11 cellular contexts compared by ENCODE assay signal in genomic region chr9:29214702-29215248, GRCh38. TPM values are rescaled to one million over a fixed set of nuclear protein-coding genes. Genes with fewer than 3 reads are reported as not detected.
DNase-seq lines count a peak whose midpoint lies in the region; ATAC-seq and TF ChIP-seq lines count a peak whose summit lies in the region.
"Had no signal": no experiment of that assay in that cellular context is flagged by ENCODE, and none has a peak within 500 bp of the region (broad histone marks: within the 10 kb centered on the region; RNA-seq: fewer than 3 reads in every experiment).

No MANE protein-coding gene starts in this region.

- DNase-seq in OCI-M1 (lab: John Stamatoyannopoulos, UW) (peak; percentile 60), erythroblast (lab: John Stamatoyannopoulos, UW) (peak; percentile 5 to 11), neural progenitor cell (ENCODE audit: low spot score) (peak; percentile 47), OCI-M2 (lab: John Stamatoyannopoulos, UW; ENCODE audit: unreplicated experiment) (no peak), Karpas-422 (no peak)
- DNase-seq: activated naive CD4-positive, alpha-beta T cell treated with anti-CD3 and anti-CD28 coated beads, Interleukin-2, amount 50 U/mL, for 16 hours had no signal

- H4K20me1 ChIP-seq in neural progenitor cell (ENCODE audit: low read depth) = no peaks in the 10 kb centered on the region
- H4K20me1 ChIP-seq in Karpas-422 (ENCODE audit: insufficient read depth, low read depth, low read length) = no peaks in the 10 kb centered on the region

- no peaks in the 10 kb centered on the region for H3K9me3 ChIP-seq in ES-I3 (ENCODE audit: control insufficient read depth, insufficient read depth, low read length)
- no peaks in the 10 kb centered on the region for H3K9me3 ChIP-seq in neural progenitor cell (ENCODE audit: low read depth)
- peaks cover 24% of the 10 kb centered on the region for H3K9me3 ChIP-seq in Karpas-422 (ENCODE audit: low read length)
- H3K9me3 ChIP-seq: tibial nerve had no signal

- H2AFZ ChIP-seq in neural progenitor cell (replicated peaks) (peak overlapping the region; percentile 81), Karpas-422 (ENCODE audit: low read length) (no peak overlapping the region)

- H3K79me2 ChIP-seq in neural progenitor cell (ENCODE audit: low read depth) = no peaks in the 10 kb centered on the region
- H3K79me2 ChIP-seq in Karpas-422 (ENCODE audit: low read length) = no peaks in the 10 kb centered on the region

- H3K27me3 ChIP-seq in neural progenitor cell = peaks cover 76% of the 10 kb centered on the region
- no peaks in the 10 kb centered on the region for H3K27me3 ChIP-seq in Karpas-422 (ENCODE audit: low read length)

- H3K9me3 Mint-ChIP-seq in neural progenitor cell = no peaks in the 10 kb centered on the region

- peaks cover 13% of the 10 kb centered on the region for H3K4me1 Mint-ChIP-seq in neural progenitor cell

- ATAC-seq in GM21576 (IDR thresholded peaks at IDR 0.05; ENCODE audit: unreplicated experiment) (no peak), HG02571 (IDR thresholded peaks at IDR 0.05; ENCODE audit: unreplicated experiment) (no peak)

- H3K9me2 ChIP-seq in Karpas-422 (replicated peaks; ENCODE audit: insufficient read depth, low read length) = no peaks in the 10 kb centered on the region

- peak overlapping the region; percentile 94 for H3K4me3 Mint-ChIP-seq in neural progenitor cell

- TF ChIP-seq CTCF in neural progenitor cell (IDR thresholded peaks at IDR 0.05) = no peak

- no peak overlapping the region for H3K27ac Mint-ChIP-seq in neural progenitor cell

- no peaks in the 10 kb centered on the region for H3K36me3 Mint-ChIP-seq in neural progenitor cell

- peaks cover 40% of the 10 kb centered on the region for H3K27me3 Mint-ChIP-seq in neural progenitor cell (ENCODE audit: insufficient read depth, low read depth)

- peaks cover 4% of the 10 kb centered on the region; the same call in 1 of the 2 replicates for H3K4me1 ChIP-seq in ES-I3 (ENCODE audit: insufficient read depth, low read length)
- no peaks in the 10 kb centered on the region for H3K4me1 ChIP-seq in neural progenitor cell
- no peaks in the 10 kb centered on the region for H3K4me1 ChIP-seq in Karpas-422 (ENCODE audit: low read length)

- H3K9ac ChIP-seq in ES-I3 (ENCODE audit: low read depth, low read length) = peak overlapping the region; percentile 76
- H3K9ac ChIP-seq in neural progenitor cell = no peak overlapping the region
- no peak overlapping the region for H3K9ac ChIP-seq in Karpas-422 (ENCODE audit: low read length)

- no peak overlapping the region for H3K27ac ChIP-seq in neural progenitor cell
- H3K27ac ChIP-seq in Karpas-422 (ENCODE audit: low read length) = no peak overlapping the region
- H3K27ac ChIP-seq: epithelial cell of prostate, tibial nerve had no signal

- no peaks in the 10 kb centered on the region for H3K36me3 ChIP-seq in ES-I3 (ENCODE audit: insufficient read depth, low read length)
- H3K36me3 ChIP-seq in neural progenitor cell = no peaks in the 10 kb centered on the region
- no peaks in the 10 kb centered on the region for H3K36me3 ChIP-seq in Karpas-422 (ENCODE audit: insufficient read depth, low read length)
- H3K36me3 ChIP-seq: tibial nerve had no signal

- no peak for TF ChIP-seq POLR2A in erythroblast (IDR thresholded peaks at IDR 0.05; ENCODE audit: low read length)

- H3K4me2 ChIP-seq in neural progenitor cell (peak overlapping the region; percentile 90), Karpas-422 (ENCODE audit: low read depth, low read length, poor library complexity, severe bottlenecking) (no peak overlapping the region)

- H3F3A ChIP-seq in neural progenitor cell (ENCODE audit: low read depth) = peaks cover 25% of the 10 kb centered on the region

- H3K4me3 ChIP-seq in neural progenitor cell = peak overlapping the region; percentile 63
- no peak overlapping the region for H3K4me3 ChIP-seq in Karpas-422 (ENCODE audit: low read length)

RNA-seq across cellular contexts. Expression of gene LINGO2, which starts 1.4 kb away (rescaled TPM):
- total RNA-seq in neural progenitor cell (ENCODE audit: low replicate concordance) = 0.19 and 0.40 TPM in 2 replicates
- not detected in 2 replicates for total RNA-seq in Karpas-422 (2014; rRNA removed; shearing (Covaris generic); ENCODE audit: low replicate concordance)

Comparison
In these comparisons a context has a peak if more than half of its experiments do, and no peak if none do; other contexts are left out.
1. DNase-seq: peak in OCI-M1 (single experiment), erythroblast (2 of 2) and neural progenitor cell (single experiment); none in OCI-M2 (single experiment) and Karpas-422 (single experiment).